ENCODE assay signal across 2 cellular contexts in genomic region chr1:232662910-232663309, GRCh38.
A peak's percentile ranks its signal among the peaks of the same experiment; 100 is the strongest.
TF ChIP-seq lines count a peak whose summit lies in the region.

No MANE protein-coding gene starts in this region.

TF ChIP-seq in liver, 16 proteins besides CTCF, POLR2A, EP300 and RAD21:
- no peak for TF ChIP-seq ATF3 (IDR thresholded peaks at IDR 0.05)
- TF ChIP-seq MAX (IDR thresholded peaks at IDR 0.05) = peak; percentile 54

TF ChIP-seq in HepG2, 621 proteins besides CTCF, POLR2A, EP300 and RAD21:
- TF ChIP-seq ESRRA (CRISPR knock-in tag; IDR thresholded peaks at IDR 0.05; ENCODE audit: low read depth) (no peak), ZNF772 (CRISPR knock-in tag; IDR thresholded peaks at IDR 0.05) (no peak), ZBTB7A (CRISPR knock-in tag; IDR thresholded peaks at IDR 0.05) (no peak), YEATS2 (CRISPR knock-in tag; IDR thresholded peaks at IDR 0.05; ENCODE audit: borderline replicate concordance) (no peak), PRMT3 (CRISPR knock-in tag; IDR thresholded peaks at IDR 0.05; ENCODE audit: borderline replicate concordance, low read depth) (no peak)
